Comparison of ENCODE assay signal across 18 cellular contexts in the genomic region with DNA sequence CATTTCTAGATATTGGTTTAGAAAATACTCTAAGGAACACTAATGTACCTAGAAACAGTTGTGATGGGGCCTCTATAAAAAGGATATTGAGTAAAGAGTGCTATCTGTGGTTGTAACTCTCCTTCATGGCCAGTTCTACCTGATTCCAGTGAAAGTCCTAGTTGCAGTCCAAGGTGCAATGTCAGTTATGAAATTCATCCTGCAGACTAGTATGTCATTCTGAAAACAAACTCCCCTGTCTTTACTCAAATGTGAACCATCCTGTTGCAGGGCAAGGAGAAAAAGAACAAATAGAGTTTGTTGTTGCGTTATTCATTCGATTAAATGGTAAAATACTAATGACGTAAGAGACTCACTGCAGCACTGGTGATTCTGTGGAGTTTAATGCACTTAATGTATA. TPM values are rescaled to one million over a fixed set of nuclear protein-coding genes. Genes with fewer than 3 reads are reported as not detected.
DNase-seq lines count a peak whose midpoint lies in the region; ATAC-seq and TF ChIP-seq lines count a peak whose summit lies in the region.
"Had no signal": no experiment of that assay in that cellular context is flagged by ENCODE, and none has a peak within 500 bp of the region (broad histone marks: within the 10 kb centered on the region; RNA-seq: fewer than 3 reads in every experiment).

No MANE protein-coding gene starts in this region.

- no peak for TF ChIP-seq POLR2A in right lobe of liver (IDR thresholded peaks at IDR 0.05)

- no peaks in the 10 kb centered on the region for H3K27me3 ChIP-seq in right lobe of liver

- no peaks in the 10 kb centered on the region for H3K9me3 ChIP-seq in right lobe of liver
- H3K9me3 ChIP-seq: A549, Caco-2 had no signal

- intact Hi-C loops in right lobe of liver (cut with DNase I), result no loop called here

- DNase-seq in HuH-7 (ENCODE audit: low spot score), result peak; percentile 36
- no peak for DNase-seq in left lobe of liver (ENCODE audit: low spot score)
- no peak for DNase-seq in right lobe of liver
- DNase-seq in AML-193 (lab: John Stamatoyannopoulos, UW), result no peak
- no peak for DNase-seq in NOMO-1 (lab: John Stamatoyannopoulos, UW; ENCODE audit: unreplicated experiment in 2 of 2)
- DNase-seq in activated T-cell treated with anti-CD3 and anti-CD28 coated beads, Interleukin-2, amount 50 U/mL, for 1 hour, result no peak
- DNase-seq: 8988T; ACHN; C1 segment of cervical spinal cord; CD8-positive, alpha-beta T cell; DMS153; DND-41; H9 had no signal

- no peak for TF ChIP-seq CTCF in right lobe of liver (IDR thresholded peaks at IDR 0.05)

- ATAC-seq in left lobe of liver, result peak; percentile 84
- peak; percentile 79 to 80 (median 80) for ATAC-seq in right lobe of liver
- ATAC-seq in GM19463 (IDR thresholded peaks at IDR 0.05; ENCODE audit: unreplicated experiment), result no peak
- ATAC-seq: A549; CD8-positive, alpha-beta T cell; GM23338; HCT116 had no signal

- WGBS in right lobe of liver (ENCODE audit: insufficient coverage, low coverage, low lambda C conversion rate, missing lambda C conversion rate), result 18% methylated on average over 3 of the region's 3 CpGs

- peak overlapping the region in 1 of 3 donors; percentile 45 for H3K27ac ChIP-seq in right lobe of liver
- H3K27ac ChIP-seq: A549 had no signal

- H3K36me3 ChIP-seq in right lobe of liver, result no peaks in the 10 kb centered on the region

- peaks cover 0 to 13% (median 0%) of the 10 kb centered on the region in 4 donors for H3K4me1 ChIP-seq in right lobe of liver
- H3K4me1 ChIP-seq: A549 had no signal

- H3K4me3 ChIP-seq in right lobe of liver, result no peak overlapping the region
- H3K4me3 ChIP-seq: A549, GM23338 had no signal

RNA-seq across cellular contexts. Expression of gene N4BP2L1, which starts 18.3 kb away (rescaled TPM):
- total RNA-seq in left lobe of liver (45.9 TPM), right lobe of liver (10 to 100 TPM; 17.4 to 56.9 (median 26.5) TPM)
